In the genomic region with DNA sequence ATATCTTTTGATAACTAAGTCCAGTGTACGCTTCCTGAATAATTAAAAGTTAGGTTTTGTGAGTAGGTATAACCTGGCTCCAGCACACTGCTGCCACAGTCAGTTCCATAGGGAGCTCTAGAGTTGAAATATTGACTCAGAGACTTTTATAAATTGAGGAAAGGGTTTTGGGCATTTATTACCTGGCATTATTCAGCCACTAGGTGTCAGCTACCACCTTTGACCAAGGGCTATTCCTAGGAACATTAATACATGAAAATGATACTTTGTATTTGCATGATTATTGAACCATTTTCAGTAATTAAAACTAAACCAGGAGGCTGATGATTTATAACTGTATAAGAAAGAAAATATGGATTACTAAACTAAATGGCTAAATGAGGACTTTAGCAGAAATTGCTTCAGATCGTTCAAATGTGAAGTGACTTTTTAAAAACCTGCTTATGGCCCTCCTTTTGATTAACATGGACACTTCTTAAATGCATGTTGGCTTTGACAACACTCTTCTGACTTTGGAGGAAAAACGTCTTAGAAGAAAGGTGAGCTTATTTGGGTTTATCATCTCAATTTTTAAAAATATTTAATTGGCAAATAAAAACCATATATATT, we compare ENCODE assay signal across 8 cellular contexts.
DNase-seq lines count a peak whose midpoint lies in the region; ATAC-seq and TF ChIP-seq lines count a peak whose summit lies in the region.

No MANE protein-coding gene starts in this region.

- TF ChIP-seq CTCF in GM23338 (conservative IDR thresholded peaks at IDR 0.05; ENCODE audit: low read depth in 2 of 2) (peak; percentile 70 to 78), glutamatergic neuron (IDR thresholded peaks at IDR 0.05; ENCODE audit: partially characterized antibody, unreplicated experiment) (peak; percentile 41)

- no peaks in the 10 kb centered on the region for H3K27me3 Mint-ChIP-seq in GM23338 (ENCODE audit: insufficient read depth, low read depth, poor library complexity)
- H3K27me3 Mint-ChIP-seq in glutamatergic neuron (ENCODE audit: unreplicated experiment) = no peaks in the 10 kb centered on the region
- H3K27me3 Mint-ChIP-seq in activated CD4-positive, alpha-beta memory T cell treated with anti-CD3 and anti-CD28 coated beads for 36 hours = peaks cover 1% of the 10 kb centered on the region

- H3K9me3 Mint-ChIP-seq in GM23338 (no peaks in the 10 kb centered on the region), glutamatergic neuron (ENCODE audit: unreplicated experiment) (no peaks in the 10 kb centered on the region)
- no peaks in the 10 kb centered on the region for H3K9me3 Mint-ChIP-seq in activated CD4-positive, alpha-beta memory T cell treated with anti-CD3 and anti-CD28 coated beads for 36 hours

- H3F3A ChIP-seq in GM23338 (replicated peaks; ENCODE audit: low read depth) = no peaks in the 10 kb centered on the region

- no peak overlapping the region for H3K4me2 ChIP-seq in GM23338

- peaks cover 2% of the 10 kb centered on the region; the same call in 1 of the 3 replicates for H3K4me1 Mint-ChIP-seq in GM23338
- peaks cover 3% of the 10 kb centered on the region for H3K4me1 Mint-ChIP-seq in glutamatergic neuron (ENCODE audit: low read depth, unreplicated experiment)
- H3K4me1 Mint-ChIP-seq in activated CD4-positive, alpha-beta memory T cell treated with anti-CD3 and anti-CD28 coated beads for 36 hours (ENCODE audit: low read depth) = no peaks in the 10 kb centered on the region

- H3K27ac ChIP-seq in GM23338 (ENCODE audit: low read depth) = no peak overlapping the region

- peak; percentile 45; the same call in 2 of the 3 replicates for ATAC-seq in GM23338

- CTCF ChIA-PET in activated CD4-positive, alpha-beta memory T cell treated with anti-CD3 and anti-CD28 coated beads for 36 hours (lab: Charles Lee) = interaction anchor here (1.0 to 1.1 kb wide), 2 partner anchors 210 to 568 kb away, joined by 3 to 4 read pairs; no protein-coding TSS in a partner anchor

- H3K36me3 Mint-ChIP-seq in GM23338 (ENCODE audit: low read depth) = no peaks in the 10 kb centered on the region
- no peaks in the 10 kb centered on the region for H3K36me3 Mint-ChIP-seq in glutamatergic neuron (ENCODE audit: unreplicated experiment)
- H3K36me3 Mint-ChIP-seq in activated CD4-positive, alpha-beta memory T cell treated with anti-CD3 and anti-CD28 coated beads for 36 hours = no peaks in the 10 kb centered on the region

- no peak overlapping the region for H3K4me3 ChIP-seq in GM23338

- POLR2A ChIA-PET in activated CD4-positive, alpha-beta memory T cell treated with anti-CD3 and anti-CD28 coated beads for 36 hours (lab: Charles Lee) = no interaction called here

- H3K4me3 Mint-ChIP-seq in GM23338 = no peak overlapping the region
- no peak overlapping the region for H3K4me3 Mint-ChIP-seq in glutamatergic neuron (ENCODE audit: unreplicated experiment)
- H3K4me3 Mint-ChIP-seq in activated CD4-positive, alpha-beta memory T cell treated with anti-CD3 and anti-CD28 coated beads for 36 hours = no peak overlapping the region

- intact Hi-C loops in activated CD4-positive, alpha-beta memory T cell treated with anti-CD3 and anti-CD28 coated beads for 36 hours (cut with micrococcal nuclease) = loop anchor here (1.0 to 10.0 kb wide), 3 partner anchors 209 to 568 kb away; partner anchors contain the start of gene NIPSNAP3A

- H3K27me3 ChIP-seq in GM23338 (ENCODE audit: insufficient read depth) = no peaks in the 10 kb centered on the region

- no peaks in the 10 kb centered on the region for H3K36me3 ChIP-seq in GM23338 (ENCODE audit: insufficient read depth)

- no peaks in the 10 kb centered on the region for H3K79me2 ChIP-seq in GM23338 (replicated peaks; ENCODE audit: insufficient read depth)

- H2AFZ ChIP-seq in GM23338 = no peak overlapping the region

- no peaks in the 10 kb centered on the region for H4K20me1 ChIP-seq in GM23338 (replicated peaks; ENCODE audit: insufficient read depth)

- no peaks in the 10 kb centered on the region for H3K9me2 ChIP-seq in GM23338 (ENCODE audit: insufficient read depth)

- 0 out of 2 replicates have a peak, but pooled peaks cover 4% of the 10 kb centered on the region for H3K4me1 ChIP-seq in GM23338 (ENCODE audit: insufficient read depth)

- H3K27ac Mint-ChIP-seq in GM23338 (no peak overlapping the region), glutamatergic neuron (ENCODE audit: unreplicated experiment) (no peak overlapping the region)
- H3K27ac Mint-ChIP-seq in activated CD4-positive, alpha-beta memory T cell treated with anti-CD3 and anti-CD28 coated beads for 36 hours = no peak overlapping the region

- DNase-seq in DMS153 (lab: John Stamatoyannopoulos, UW) = peak; percentile 43
- peak; percentile 53 for DNase-seq in GM23338 (ENCODE audit: low spot score)
- DNase-seq in NCI-H748 treated with DMSO at 0.1 percent for 48 hours (lab: John Stamatoyannopoulos, UW) = peak; percentile 8
- no peak for DNase-seq in glutamatergic neuron
- no peak for DNase-seq in activated CD4-positive, alpha-beta memory T cell treated with anti-CD3 and anti-CD28 coated beads for 36 hours
- DNase-seq in central memory CD4-positive, alpha-beta T cell = no peak
- DNase-seq in SK-N-DZ (ENCODE audit: low spot score) = no peak
- no peak for DNase-seq in NCI-H1436 (lab: John Stamatoyannopoulos, UW)

TF ChIP-seq in GM23338, 12 proteins besides CTCF, POLR2A, EP300 and RAD21:
- TF ChIP-seq ZNF114 (CRISPR knock-in tag; IDR thresholded peaks at IDR 0.05) = no peak
- no peak for TF ChIP-seq CREB1 (CRISPR knock-in tag; IDR thresholded peaks at IDR 0.05; ENCODE audit: low read depth)
- no peak for TF ChIP-seq ZNF331 (CRISPR knock-in tag; IDR thresholded peaks at IDR 0.05; ENCODE audit: low read depth)

Comparison
In these comparisons a context has a peak if more than half of its experiments do, and no peak if none do; other contexts are left out.
1. DNase-seq: peak in DMS153 (single experiment), GM23338 (single experiment) and NCI-H748 treated with DMSO at 0.1 percent for 48 hours (single experiment); none in glutamatergic neuron (single experiment), activated CD4-positive, alpha-beta memory T cell treated with anti-CD3 and anti-CD28 coated beads for 36 hours (single experiment), central memory CD4-positive, alpha-beta T cell (single experiment), SK-N-DZ (single experiment) and NCI-H1436 (single experiment).